ENCODE assay signal across 8 cellular contexts in genomic region chr7:106283501-106283830, GRCh38. TPM values are rescaled to one million over a fixed set of nuclear protein-coding genes. Genes with fewer than 3 reads are reported as not detected.
DNase-seq lines count a peak whose midpoint lies in the region; ATAC-seq, FAIRE-seq and TF ChIP-seq lines count a peak whose summit lies in the region.

No MANE protein-coding gene starts in this region.

- no peak for ATAC-seq in pancreas

- H3K79me2 ChIP-seq in DOHH2 (ENCODE audit: control insufficient read depth, low read length), result peaks cover 58% of the 10 kb centered on the region

- H3K4me1 ChIP-seq in DOHH2 (ENCODE audit: control insufficient read depth, low read length) (peaks cover 42% of the 10 kb centered on the region), pancreas (peaks cover 0 to 20% (median 8%) of the 10 kb centered on the region in 3 donors)

- intact Hi-C loops in pancreas (cut with DNase I), result loop anchor here in 1 of 3 donors (5.0 kb wide), 1 partner anchor 36 kb away; no protein-coding TSS in a partner anchor

- H3K9me3 ChIP-seq in DOHH2 (ENCODE audit: control insufficient read depth, insufficient read depth, low read length) (no peaks in the 10 kb centered on the region), pancreas (no peaks in the 10 kb centered on the region)

- H4K20me1 ChIP-seq in DOHH2 (ENCODE audit: control insufficient read depth, insufficient read depth, low read depth, low read length), result peaks cover 22% of the 10 kb centered on the region

- H3F3A ChIP-seq in DOHH2 (ENCODE audit: control insufficient read depth, insufficient read depth), result no peaks in the 10 kb centered on the region

- TF ChIP-seq CTCF in DOHH2 (IDR thresholded peaks at IDR 0.05; ENCODE audit: low read depth, low read length, poor library complexity, severe bottlenecking) (no peak), epithelial cell of proximal tubule (conservative IDR thresholded peaks at IDR 0.05; ENCODE audit: low read depth, low read length) (no peak), pancreas (IDR thresholded peaks at IDR 0.05) (no peak)

- WGBS in pancreas, 2 donors, result 7 to 8% methylated on average over 5 of the region's 5 CpGs

- H3K4me2 ChIP-seq in DOHH2 (ENCODE audit: low read length), result peak overlapping the region; percentile 76

- H3K27ac ChIP-seq in DOHH2 (ENCODE audit: low read depth, low read length), result no peak overlapping the region
- H3K27ac ChIP-seq in pancreas, result peak overlapping the region in 3 of 4 donors; percentile 87 to 98 (median 96)

- H3K4me3 ChIP-seq in DOHH2 (ENCODE audit: low read length), result peak overlapping the region; percentile 79
- H3K4me3 ChIP-seq in epithelial cell of proximal tubule (ENCODE audit: low read depth, low read length), result peak overlapping the region; percentile 92
- peak overlapping the region in 3 of 4 donors; percentile 54 to 83 (median 60) for H3K4me3 ChIP-seq in pancreas

- DNase-seq in epithelial cell of proximal tubule (ENCODE audit: low read depth) (no peak), pancreas (no peak), GM03348 (ENCODE audit: low spot score) (no peak), NCI-H510A treated with DMSO at 0.1 percent for 48 hours (lab: John Stamatoyannopoulos, UW) (no peak), NCI-H82 (lab: John Stamatoyannopoulos, UW) (no peak)
- no peak for DNase-seq in activated CD8-positive, alpha-beta memory T cell treated with anti-CD3 and anti-CD28 coated beads, Interleukin-2, amount 50 U/mL, for 4 hours

- peak; percentile 83 for FAIRE-seq in pancreas (lab: Jason Lieb, UNC)

- H3K36me3 ChIP-seq in DOHH2 (ENCODE audit: control insufficient read depth, low read length) (peaks cover 19% of the 10 kb centered on the region), pancreas (no peaks in the 10 kb centered on the region)

- H3K27me3 ChIP-seq in DOHH2 (ENCODE audit: control insufficient read depth, low read length), result no peaks in the 10 kb centered on the region
- no peaks in the 10 kb centered on the region for H3K27me3 ChIP-seq in pancreas

- no peaks in the 10 kb centered on the region for H3K9me2 ChIP-seq in DOHH2 (replicated peaks; ENCODE audit: control insufficient read depth, low read length)

TF ChIP-seq in PFSK-1, 5 proteins besides CTCF, POLR2A, EP300 and RAD21:
- TF ChIP-seq POLR2AphosphoS5 (IDR thresholded peaks at IDR 0.05; ENCODE audit: low read depth, low read length) (no peak), TAF1 (IDR thresholded peaks at IDR 0.05; ENCODE audit: borderline replicate concordance, insufficient read depth, low read length) (0 out of 2 replicates have a peak, but pooled peaks have one; percentile 4)

RNA-seq across cellular contexts. Expression of gene NAMPT, which starts 1.3 kb away (rescaled TPM):
- 84.1 TPM for polyA plus RNA-seq in PFSK-1 (2012; ENCODE audit: insufficient read length, low read depth)
- total RNA-seq in epithelial cell of proximal tubule (81.0 and 89.7 TPM in 2 replicates), pancreas (100 to 1,000 TPM in 2 of 6 donors, 10 to 100 TPM in 4; 35.7 to 127 (median 67.4) TPM)
- 10 to 100 TPM; 24.5 to 56.9 TPM for polyA plus RNA-seq in pancreas
